ENCODE assay signal across 8 cellular contexts in genomic region chr12:110502449-110502738, GRCh38. TPM values are rescaled to one million over a fixed set of nuclear protein-coding genes. Genes with fewer than 3 reads are reported as not detected.
DNase-seq lines count a peak whose midpoint lies in the region; ATAC-seq, FAIRE-seq and TF ChIP-seq lines count a peak whose summit lies in the region.

No MANE protein-coding gene starts in this region.

- H3K4me1 ChIP-seq in A549 (peaks cover 25% of the 10 kb centered on the region), keratinocyte (ENCODE audit: control insufficient read depth, extremely low read depth, insufficient read depth, low read length) (peaks cover 20% of the 10 kb centered on the region), thyroid gland (peaks cover 9 to 13% of the 10 kb centered on the region in 2 donors)

- 74% methylated on average over 7 of the region's 7 CpGs for WGBS in A549 (ENCODE audit: missing lambda C conversion rate)
- WGBS in thyroid gland, 2 donors = 58% methylated on average over 7 of the region's 7 CpGs

- peaks cover 44% of the 10 kb centered on the region for H3K79me2 ChIP-seq in keratinocyte (ENCODE audit: control insufficient read depth, insufficient read depth, low read length)

- H4K20me1 ChIP-seq in keratinocyte (ENCODE audit: control insufficient read depth, extremely low read depth, insufficient read depth, low read length) = no peaks in the 10 kb centered on the region

- peaks cover 30% of the 10 kb centered on the region for H3K4me1 Mint-ChIP-seq in activated CD8-positive, alpha-beta T cell treated with anti-CD3 and anti-CD28 coated beads for 36 hours (ENCODE audit: low read depth)

- H3K4me3 Mint-ChIP-seq in activated CD8-positive, alpha-beta T cell treated with anti-CD3 and anti-CD28 coated beads for 36 hours = peak overlapping the region; percentile 97

- no peak for TF ChIP-seq EP300 in A549 (IDR thresholded peaks at IDR 0.05)

- CTCF ChIA-PET in A549 (lab: Yijun Ruan, JAX) = interaction anchor here (0.5 to 1.9 kb wide), 5 partner anchors 9 to 101 kb away, joined by 3 to 6 read pairs (median 3); partner anchors contain the start of gene FAM216A
- CTCF ChIA-PET in activated CD8-positive, alpha-beta T cell treated with anti-CD3 and anti-CD28 coated beads for 36 hours (lab: Charles Lee) = interaction anchor here (1.5 to 9.8 kb wide), 2 partner anchors 34 to 100 kb away, joined by 7 to 84 read pairs; partner anchors contain the start of genes FAM216A and GPN3

- TF ChIP-seq POLR2A in A549 (IDR thresholded peaks at IDR 0.05; ENCODE audit: low read length) (no peak), thyroid gland (IDR thresholded peaks at IDR 0.05) (no peak)

- H3K27me3 ChIP-seq in keratinocyte (ENCODE audit: control insufficient read depth, extremely low read depth, insufficient read depth, low read length) (no peaks in the 10 kb centered on the region), thyroid gland (no peaks in the 10 kb centered on the region)

- H3K36me3 ChIP-seq in keratinocyte (ENCODE audit: control insufficient read depth in 2 of 2, extremely low read depth in 1 of 2, insufficient read depth in 2 of 2, low read length in 2 of 2) (peaks cover 0 to 4% of the 10 kb centered on the region in 2 experiments), thyroid gland (no peaks in the 10 kb centered on the region)

- peaks cover 5% of the 10 kb centered on the region for H3K9me3 Mint-ChIP-seq in activated CD8-positive, alpha-beta T cell treated with anti-CD3 and anti-CD28 coated beads for 36 hours

- peak overlapping the region; percentile 69 to 91 for H3K27ac ChIP-seq in A549
- peak overlapping the region; percentile 77 for H3K27ac ChIP-seq in keratinocyte (ENCODE audit: control insufficient read depth, insufficient read depth, low read length)
- H3K27ac ChIP-seq in thyroid gland = peak overlapping the region in 2 of 3 donors; percentile 46 to 80

- dilution Hi-C loops in keratinocyte (cut with MboI; ENCODE audit: extremely low pct_ligation_motif_present, low sequenced_read_pairs) = no loop called here

- peak overlapping the region; percentile 80 for H3K4me3 ChIP-seq in A549
- H3K4me3 ChIP-seq in keratinocyte (ENCODE audit: control insufficient read depth in 2 of 3, extremely low read depth in 1 of 3, insufficient read depth in 2 of 3, low read depth in 1 of 3, low read length in 3 of 3) = peak overlapping the region; percentile 3 to 92 (median 77)
- H3K4me3 ChIP-seq in thyroid gland (replicated peaks in 1 of 3) = peak overlapping the region in 1 of 3 donors; percentile 67

- peak in 1 of 2 experiments; percentile 37; a peak in 2 of 6 replicates for ATAC-seq in A549
- peak; percentile 20 for ATAC-seq in HG02571 (IDR thresholded peaks at IDR 0.05; ENCODE audit: unreplicated experiment)
- peak; percentile 22 for ATAC-seq in activated CD8-positive, alpha-beta T cell treated with anti-CD3 and anti-CD28 coated beads for 36 hours

- peak overlapping the region; percentile 87 for H3K4me2 ChIP-seq in A549
- peak overlapping the region; percentile 70 for H3K4me2 ChIP-seq in keratinocyte (ENCODE audit: control insufficient read depth, extremely low read depth, insufficient read depth, low read depth, low read length)

- peak overlapping the region; percentile 92 for H2AFZ ChIP-seq in keratinocyte (ENCODE audit: control insufficient read depth, low read length)

- peak overlapping the region; percentile 96 for H3K27ac Mint-ChIP-seq in activated CD8-positive, alpha-beta T cell treated with anti-CD3 and anti-CD28 coated beads for 36 hours

- in situ Hi-C loops in G401 (cut with HindIII; ENCODE audit: low sequenced_read_pairs) = loop anchor here (5.0 kb wide), 1 partner anchor 35 kb away; the partner anchor contains the start of genes FAM216A and GPN3

- H3K36me3 Mint-ChIP-seq in activated CD8-positive, alpha-beta T cell treated with anti-CD3 and anti-CD28 coated beads for 36 hours (ENCODE audit: low read depth) = peaks cover 23% of the 10 kb centered on the region

- intact Hi-C loops in activated CD8-positive, alpha-beta T cell treated with anti-CD3 and anti-CD28 coated beads for 36 hours (cut with micrococcal nuclease) = loop anchor here (2.0 kb wide), 1 partner anchor 34 kb away; the partner anchor contains the start of genes FAM216A and GPN3
- intact Hi-C loops in thyroid gland (cut with DNase I) = loop anchor here (5.0 kb wide), 1 partner anchor 35 kb away; the partner anchor contains the start of genes FAM216A and GPN3

- H3K27me3 Mint-ChIP-seq in activated CD8-positive, alpha-beta T cell treated with anti-CD3 and anti-CD28 coated beads for 36 hours = no peaks in the 10 kb centered on the region

- peaks cover 6% of the 10 kb centered on the region for H3K9me3 ChIP-seq in A549
- H3K9me3 ChIP-seq in keratinocyte (ENCODE audit: control insufficient read depth, low read depth, low read length) = no peaks in the 10 kb centered on the region
- no peaks in the 10 kb centered on the region for H3K9me3 ChIP-seq in thyroid gland

- no peak for DNase-seq in A549 (ENCODE audit: low read depth in 1 of 2, low spot score in 1 of 2)
- DNase-seq in activated CD8-positive, alpha-beta T cell treated with anti-CD3 and anti-CD28 coated beads for 36 hours = no peak
- DNase-seq in keratinocyte (ENCODE audit: low read depth, low spot score) = no peak
- DNase-seq in thyroid gland = no peak
- DNase-seq in NCI-H526 treated with DMSO at 0.1 percent for 48 hours (lab: John Stamatoyannopoulos, UW) = no peak
- DNase-seq in G401 (ENCODE audit: low spot score) = no peak
- no peak for DNase-seq in C1 segment of cervical spinal cord (lab: John Stamatoyannopoulos, UW)

- TF ChIP-seq RAD21 in A549 (conservative IDR thresholded peaks at IDR 0.05 in 1 of 2, IDR thresholded peaks at IDR 0.05 in 1 of 2) = no peak

- no peak for TF ChIP-seq CTCF in A549 (IDR thresholded peaks at IDR 0.05)
- TF ChIP-seq CTCF in activated CD8-positive, alpha-beta T cell treated with anti-CD3 and anti-CD28 coated beads for 36 hours (IDR thresholded peaks at IDR 0.05) = no peak
- TF ChIP-seq CTCF in keratinocyte (optimal IDR thresholded peaks at IDR 0.05 in 1 of 3, IDR thresholded peaks at IDR 0.05 in 1 of 3, conservative IDR thresholded peaks at IDR 0.05 in 1 of 3; ENCODE audit: extremely low read depth in 1 of 3, insufficient read depth in 2 of 3, low read length in 3 of 3) = no peak
- TF ChIP-seq CTCF in thyroid gland (IDR thresholded peaks at IDR 0.05) = no peak

- H3K9me1 ChIP-seq in keratinocyte (ENCODE audit: control insufficient read depth, extremely low read depth, insufficient read depth, low read length) = no peaks in the 10 kb centered on the region

- H3K9ac ChIP-seq in keratinocyte (ENCODE audit: control insufficient read depth, extremely low read depth, insufficient read depth, low read length) = no peak overlapping the region

- no peak for FAIRE-seq in A549 (lab: Jason Lieb, UNC)
- FAIRE-seq in keratinocyte (lab: Jason Lieb, UNC) = no peak

- POLR2A ChIA-PET in A549 (lab: Yijun Ruan, JAX) = interaction anchor here (1.0 kb wide), 1 partner anchor 34 kb away, joined by 9 read pairs; the partner anchor contains the start of gene GPN3
- POLR2A ChIA-PET in activated CD8-positive, alpha-beta T cell treated with anti-CD3 and anti-CD28 coated beads for 36 hours (lab: Charles Lee) = interaction anchor here (0.6 to 5.5 kb wide), 15 partner anchors 14 to 238 kb away, joined by 3 to 40 read pairs (median 4); partner anchors contain the start of genes FAM216A and GPN3

RNA-seq across cellular contexts. Expression of gene RAD9B, which starts 0.3 kb away (rescaled TPM):
- polyA plus RNA-seq in A549 (2011; rRNA removed) = 0.60 and 0.66 TPM in 2 replicates
- polyA plus RNA-seq in A549 (2012; cell fraction: cytosol; rRNA removed) = 0.13 TPM in 2 replicates
- polyA plus RNA-seq in A549 (2012; cell fraction: nucleus; rRNA removed) = 0.07 and 0.15 TPM in 2 replicates
- polyA plus RNA-seq in A549 (2017; fragmentation: RNase III; extraction: RNeasy Plus Mini Kit Qiagen cat#74134 plus additional on column Dnase treatment) = 0.18 to 0.25 TPM (median 0.21 TPM) in 3 replicates
- polyA minus RNA-seq in A549 (2011; rRNA and poly(A)+ RNA removed) = 0.21 and 0.24 TPM in 2 replicates
- total RNA-seq in activated CD8-positive, alpha-beta T cell treated with anti-CD3 and anti-CD28 coated beads for 36 hours = 1 to 10 TPM; 1.7 to 1.9 TPM
- 0.15 to 0.41 TPM (median 0.31 TPM) in 3 replicates for polyA plus RNA-seq in keratinocyte
- 0.19 TPM for polyA plus RNA-seq in keratinocyte (2011; ENCODE audit: low read depth)
- 0.57 and 0.63 TPM in 2 replicates for polyA plus RNA-seq in keratinocyte (2011; cell fraction: cytosol; rRNA removed)
- 0.48 and 0.51 TPM in 2 replicates for polyA plus RNA-seq in keratinocyte (2011; cell fraction: nucleus; rRNA removed)
- polyA plus RNA-seq in keratinocyte (2012; ENCODE audit: low replicate concordance) = 0.25 and 0.27 TPM in 2 replicates
- polyA minus RNA-seq in keratinocyte = 0.20 to 2.0 TPM in 2 of 3 replicates, not detected in the other
- polyA minus RNA-seq in keratinocyte (2011; cell fraction: cytosol; rRNA and poly(A)+ RNA removed) = not detected
- 0.11 and 0.31 TPM in 2 replicates for polyA minus RNA-seq in keratinocyte (2011; cell fraction: nucleus; rRNA and poly(A)+ RNA removed)
- under 1 TPM in 2 of 4 donors, not detected in 2; 0.40 to 0.45 TPM for total RNA-seq in thyroid gland
- total RNA-seq in G401 (2014; rRNA removed; shearing (Covaris generic)) = 0.41 TPM in 1 of 2 replicates, not detected in the other

RNA-seq across cellular contexts. Expression of gene VPS29, which starts 0.5 kb away (rescaled TPM):
- polyA plus RNA-seq in A549 (2011; rRNA removed) (213 and 230 TPM in 2 replicates), A549 (2017; fragmentation: RNase III; extraction: RNeasy Plus Mini Kit Qiagen cat#74134 plus additional on column Dnase treatment) (180 to 188 TPM (median 183 TPM) in 3 replicates), keratinocyte (165 to 219 TPM (median 166 TPM) in 3 replicates)
- 148 and 150 TPM in 2 replicates for polyA plus RNA-seq in A549 (2012; cell fraction: cytosol; rRNA removed)
- polyA plus RNA-seq in A549 (2012; cell fraction: nucleus; rRNA removed) = 51.8 and 83.8 TPM in 2 replicates
- polyA minus RNA-seq in A549 (2011; rRNA and poly(A)+ RNA removed) = 24.1 and 29.5 TPM in 2 replicates
- total RNA-seq in activated CD8-positive, alpha-beta T cell treated with anti-CD3 and anti-CD28 coated beads for 36 hours = 10 to 100 TPM; 71.7 to 76.4 TPM
- 42.3 TPM for polyA plus RNA-seq in keratinocyte (2011; ENCODE audit: low read depth)
- 165 and 304 TPM in 2 replicates for polyA plus RNA-seq in keratinocyte (2011; cell fraction: cytosol; rRNA removed)
- polyA plus RNA-seq in keratinocyte (2011; cell fraction: nucleus; rRNA removed) = 195 and 206 TPM in 2 replicates
- polyA plus RNA-seq in keratinocyte (2012; ENCODE audit: low replicate concordance) = 124 and 129 TPM in 2 replicates
- 18.8 to 152 TPM (median 97.9 TPM) in 3 replicates for polyA minus RNA-seq in keratinocyte
- 48.7 TPM for polyA minus RNA-seq in keratinocyte (2011; cell fraction: cytosol; rRNA and poly(A)+ RNA removed)
- polyA minus RNA-seq in keratinocyte (2011; cell fraction: nucleus; rRNA and poly(A)+ RNA removed) = 30.4 and 33.1 TPM in 2 replicates
- 100 to 1,000 TPM in 3 of 4 donors, 10 to 100 TPM in 1; 94.0 to 188 (median 133) TPM for total RNA-seq in thyroid gland
- total RNA-seq in G401 (2014; rRNA removed; shearing (Covaris generic)) = 35.3 and 45.0 TPM in 2 replicates

RNA-seq across cellular contexts. Expression of gene FAM216A, which starts 33.7 kb away (rescaled TPM):
- polyA plus RNA-seq in A549 (2011; rRNA removed) (27.9 and 40.6 TPM in 2 replicates), A549 (2017; fragmentation: RNase III; extraction: RNeasy Plus Mini Kit Qiagen cat#74134 plus additional on column Dnase treatment) (18.1 to 22.6 TPM (median 18.1 TPM) in 3 replicates), keratinocyte (7.8 to 15.3 TPM (median 11.8 TPM) in 3 replicates)
- 31.9 and 33.9 TPM in 2 replicates for polyA plus RNA-seq in A549 (2012; cell fraction: cytosol; rRNA removed)
- polyA plus RNA-seq in A549 (2012; cell fraction: nucleus; rRNA removed) = 22.5 and 26.0 TPM in 2 replicates
- 12.8 and 15.9 TPM in 2 replicates for polyA minus RNA-seq in A549 (2011; rRNA and poly(A)+ RNA removed)
- 10 to 100 TPM; 77.1 to 77.3 TPM for total RNA-seq in activated CD8-positive, alpha-beta T cell treated with anti-CD3 and anti-CD28 coated beads for 36 hours
- 3.3 TPM for polyA plus RNA-seq in keratinocyte (2011; ENCODE audit: low read depth)
- 8.4 and 11.5 TPM in 2 replicates for polyA plus RNA-seq in keratinocyte (2011; cell fraction: cytosol; rRNA removed)
- polyA plus RNA-seq in keratinocyte (2011; cell fraction: nucleus; rRNA removed) = 10.0 and 12.9 TPM in 2 replicates
- 4.1 and 6.8 TPM in 2 replicates for polyA plus RNA-seq in keratinocyte (2012; ENCODE audit: low replicate concordance)
- polyA minus RNA-seq in keratinocyte = 2.8 to 5.3 TPM (median 3.7 TPM) in 3 replicates
- polyA minus RNA-seq in keratinocyte (2011; cell fraction: cytosol; rRNA and poly(A)+ RNA removed) = 4.8 TPM
- 2.0 and 2.4 TPM in 2 replicates for polyA minus RNA-seq in keratinocyte (2011; cell fraction: nucleus; rRNA and poly(A)+ RNA removed)
- 10 to 100 TPM in 1 of 4 donors, 1 to 10 TPM in 3; 2.6 to 10.1 (median 5.5) TPM for total RNA-seq in thyroid gland
- 68.9 and 76.3 TPM in 2 replicates for total RNA-seq in G401 (2014; rRNA removed; shearing (Covaris generic))

RNA-seq across cellular contexts. Expression of gene GPN3, which starts 34.3 kb away (rescaled TPM):
- 47.2 and 63.8 TPM in 2 replicates for polyA plus RNA-seq in A549 (2011; rRNA removed)
- 29.3 and 31.1 TPM in 2 replicates for polyA plus RNA-seq in A549 (2012; cell fraction: cytosol; rRNA removed)
- polyA plus RNA-seq in A549 (2012; cell fraction: nucleus; rRNA removed) = 8.2 and 13.3 TPM in 2 replicates
- polyA plus RNA-seq in A549 (2017; fragmentation: RNase III; extraction: RNeasy Plus Mini Kit Qiagen cat#74134 plus additional on column Dnase treatment) = 39.2 to 42.3 TPM (median 39.5 TPM) in 3 replicates
- polyA minus RNA-seq in A549 (2011; rRNA and poly(A)+ RNA removed) = 24.1 and 26.8 TPM in 2 replicates
- 10 to 100 TPM; 69.1 TPM for total RNA-seq in activated CD8-positive, alpha-beta T cell treated with anti-CD3 and anti-CD28 coated beads for 36 hours
- polyA plus RNA-seq in keratinocyte = 22.8 to 35.5 TPM (median 31.6 TPM) in 3 replicates
- polyA plus RNA-seq in keratinocyte (2011; ENCODE audit: low read depth) = 21.7 TPM
- 23.1 and 27.1 TPM in 2 replicates for polyA plus RNA-seq in keratinocyte (2011; cell fraction: cytosol; rRNA removed)
- polyA plus RNA-seq in keratinocyte (2011; cell fraction: nucleus; rRNA removed) = 12.7 and 15.2 TPM in 2 replicates
- 18.5 and 19.1 TPM in 2 replicates for polyA plus RNA-seq in keratinocyte (2012; ENCODE audit: low replicate concordance)
- 4.7 to 26.7 TPM (median 17.9 TPM) in 3 replicates for polyA minus RNA-seq in keratinocyte
- polyA minus RNA-seq in keratinocyte (2011; cell fraction: cytosol; rRNA and poly(A)+ RNA removed) = 15.7 TPM
- 2.3 and 7.5 TPM in 2 replicates for polyA minus RNA-seq in keratinocyte (2011; cell fraction: nucleus; rRNA and poly(A)+ RNA removed)
- total RNA-seq in thyroid gland = 10 to 100 TPM; 17.1 to 23.6 (median 17.9) TPM
- 33.8 and 59.0 TPM in 2 replicates for total RNA-seq in G401 (2014; rRNA removed; shearing (Covaris generic))

RNA-seq across cellular contexts. Expression of gene ARPC3, which starts 52.3 kb away (rescaled TPM):
- 83.3 and 171 TPM in 2 replicates for polyA plus RNA-seq in A549 (2011; rRNA removed)
- 49.8 and 66.4 TPM in 2 replicates for polyA plus RNA-seq in A549 (2012; cell fraction: cytosol; rRNA removed)
- 20.6 and 124 TPM in 2 replicates for polyA plus RNA-seq in A549 (2012; cell fraction: nucleus; rRNA removed)
- 718 to 772 TPM (median 750 TPM) in 3 replicates for polyA plus RNA-seq in A549 (2017; fragmentation: RNase III; extraction: RNeasy Plus Mini Kit Qiagen cat#74134 plus additional on column Dnase treatment)
- 45.9 and 49.7 TPM in 2 replicates for polyA minus RNA-seq in A549 (2011; rRNA and poly(A)+ RNA removed)
- 100 to 1,000 TPM; 229 to 240 TPM for total RNA-seq in activated CD8-positive, alpha-beta T cell treated with anti-CD3 and anti-CD28 coated beads for 36 hours
- 90.0 to 139 TPM (median 106 TPM) in 3 replicates for polyA plus RNA-seq in keratinocyte
- 139 TPM for polyA plus RNA-seq in keratinocyte (2011; ENCODE audit: low read depth)
- polyA plus RNA-seq in keratinocyte (2011; cell fraction: cytosol; rRNA removed) = 176 and 184 TPM in 2 replicates
- 79.5 and 87.5 TPM in 2 replicates for polyA plus RNA-seq in keratinocyte (2011; cell fraction: nucleus; rRNA removed)
- 296 and 415 TPM in 2 replicates for polyA plus RNA-seq in keratinocyte (2012; ENCODE audit: low replicate concordance)
- polyA minus RNA-seq in keratinocyte = 23.5 to 45.1 TPM (median 26.6 TPM) in 3 replicates
- 110 TPM for polyA minus RNA-seq in keratinocyte (2011; cell fraction: cytosol; rRNA and poly(A)+ RNA removed)
- polyA minus RNA-seq in keratinocyte (2011; cell fraction: nucleus; rRNA and poly(A)+ RNA removed) = 14.6 and 35.7 TPM in 2 replicates
- total RNA-seq in thyroid gland = 100 to 1,000 TPM; 169 to 516 (median 218) TPM
- total RNA-seq in G401 (2014; rRNA removed; shearing (Covaris generic)) = 601 and 663 TPM in 2 replicates
